In genomic region chr15:83106994-83107840, GRCh38 we compare ENCODE assay signal across 8 cellular contexts. TPM values are rescaled to one million over a fixed set of nuclear protein-coding genes. Genes with fewer than 3 reads are reported as not detected.
DNase-seq lines count a peak whose midpoint lies in the region; ATAC-seq and TF ChIP-seq lines count a peak whose summit lies in the region.

Gene TM6SF1, plus strand, starts transcription at chr15:83107645. Its CDS starts 36 bp downstream, at chr15:83107681.

- peak; percentile 21 to 32 for ATAC-seq in activated CD4-positive, CD25-positive, alpha-beta regulatory T cell treated with anti-CD3 and anti-CD28 coated beads, Interleukin-2, amount 50 U/mL, for 24 hours
- ATAC-seq in HG03439 (IDR thresholded peaks at IDR 0.05; ENCODE audit: unreplicated experiment) = no peak

- H3K36me3 ChIP-seq in spleen (no peaks in the 10 kb centered on the region), PC-9 (ENCODE audit: low read depth) (no peaks in the 10 kb centered on the region)

- no peaks in the 10 kb centered on the region for H3F3A ChIP-seq in PC-9 (ENCODE audit: insufficient read depth, low read depth)

- CTCF ChIA-PET in PC-9 (lab: Charles Lee) = no interaction called here

- H3K9me3 ChIP-seq in spleen (no peaks in the 10 kb centered on the region), PC-9 (ENCODE audit: insufficient read depth, low read depth) (no peaks in the 10 kb centered on the region)

- no peaks in the 10 kb centered on the region for H4K20me1 ChIP-seq in PC-9 (ENCODE audit: insufficient read depth)

- no peak within 1 kb of the TSS for H3K4me2 ChIP-seq in PC-9

- H3K79me2 ChIP-seq in PC-9 (ENCODE audit: low read depth) = no peaks in the 10 kb centered on the region

- TF ChIP-seq CTCF in LNCaP clone FGC (IDR thresholded peaks at IDR 0.05; ENCODE audit: control insufficient read depth, extremely low read depth, insufficient read depth) (no peak), astrocyte of the spinal cord (IDR thresholded peaks at IDR 0.05; ENCODE audit: low read depth, low read length) (no peak), spleen (IDR thresholded peaks at IDR 0.05 in 8 of 11, conservative IDR thresholded peaks at IDR 0.05 in 3 of 11) (no peak), PC-9 (conservative IDR thresholded peaks at IDR 0.05) (no peak)

- intact Hi-C loops in spleen (cut with DNase I; ENCODE audit: low total_unique reads) = no loop called here
- intact Hi-C loops in PC-9 (cut with micrococcal nuclease; ENCODE audit: unreplicated experiment) = no loop called here

- POLR2A ChIA-PET in PC-9 (lab: Charles Lee; ENCODE audit: unreplicated experiment) = no interaction called here

- DNase-seq in activated CD4-positive, CD25-positive, alpha-beta regulatory T cell (lab: John Stamatoyannopoulos, UW) = no peak
- DNase-seq in LNCaP clone FGC (ENCODE audit: low read depth) = no peak
- DNase-seq in astrocyte of the spinal cord (ENCODE audit: low read depth, low spot score) = no peak
- DNase-seq in iPS-NIHi11 (ENCODE audit: low spot score) = peak; percentile 63
- peak; percentile 87 for DNase-seq in spleen
- no peak for DNase-seq in PC-9

- in situ Hi-C loops in astrocyte of the spinal cord (cut with HindIII; ENCODE audit: low sequenced_read_pairs) = no loop called here

- H3K4me1 ChIP-seq in spleen = peaks cover 5 to 50% (median 28%) of the 10 kb centered on the region in 6 donors
- H3K4me1 ChIP-seq in PC-9 (replicated peaks; ENCODE audit: insufficient read depth) = no peaks in the 10 kb centered on the region

- no peaks in the 10 kb centered on the region for H3K9me2 ChIP-seq in PC-9 (ENCODE audit: insufficient read depth)

- H3K4me3 ChIP-seq in LNCaP clone FGC (ENCODE audit: low read depth, low read length) = peak within 1 kb of the TSS; percentile 16; the same call in 1 of the 2 replicates
- peak within 1 kb of the TSS; percentile 41 for H3K4me3 ChIP-seq in astrocyte of the spinal cord (ENCODE audit: low read depth, low read length)
- H3K4me3 ChIP-seq in spleen = peak within 1 kb of the TSS; percentile 33 to 80 (median 59)
- H3K4me3 ChIP-seq in PC-9 = no peak within 1 kb of the TSS

- no peak within 1 kb of the TSS for H2AFZ ChIP-seq in PC-9

- peak within 1 kb of the TSS; percentile 35 to 93 (median 82) for H3K27ac ChIP-seq in spleen
- no peak within 1 kb of the TSS for H3K27ac ChIP-seq in PC-9

- 1 to 3% (median 2%) methylated on average over 33 to 97 of the region's 97 CpGs for WGBS in spleen, 5 donors

- TF ChIP-seq POLR2A in spleen (IDR thresholded peaks at IDR 0.05) = no peak

- no TSS peak for BruUV-seq in PC-9 (replicated peaks; lab: Mats Ljungman, UMichigan)

- peaks cover 0 to 43% (median 10%) of the 10 kb centered on the region in 7 donors for H3K27me3 ChIP-seq in spleen (replicated peaks in 1 of 7)
- H3K27me3 ChIP-seq in PC-9 (ENCODE audit: insufficient read depth, low read depth) = no peaks in the 10 kb centered on the region

RNA-seq across cellular contexts. Expression of gene TM6SF1, which starts in this region (rescaled TPM):
- 10 to 100 TPM in 5 of 7 donors, 1 to 10 TPM in 2; 7.0 to 15.0 (median 12.2) TPM for total RNA-seq in spleen
- polyA plus RNA-seq in spleen = 1 to 10 TPM; 4.5 to 5.9 (median 5.5) TPM
- not detected in 2 replicates for total RNA-seq in PC-9 (2021)

Comparison
In these comparisons a context has a peak if more than half of its experiments do, and no peak if none do; other contexts are left out.
1. DNase-seq: peak in iPS-NIHi11 (single experiment) and spleen (single experiment); none in activated CD4-positive, CD25-positive, alpha-beta regulatory T cell (0 of 4), LNCaP clone FGC (single experiment), astrocyte of the spinal cord (single experiment) and PC-9 (0 of 2).